Comparison of ENCODE assay signal across 8 cellular contexts in the genomic region with DNA sequence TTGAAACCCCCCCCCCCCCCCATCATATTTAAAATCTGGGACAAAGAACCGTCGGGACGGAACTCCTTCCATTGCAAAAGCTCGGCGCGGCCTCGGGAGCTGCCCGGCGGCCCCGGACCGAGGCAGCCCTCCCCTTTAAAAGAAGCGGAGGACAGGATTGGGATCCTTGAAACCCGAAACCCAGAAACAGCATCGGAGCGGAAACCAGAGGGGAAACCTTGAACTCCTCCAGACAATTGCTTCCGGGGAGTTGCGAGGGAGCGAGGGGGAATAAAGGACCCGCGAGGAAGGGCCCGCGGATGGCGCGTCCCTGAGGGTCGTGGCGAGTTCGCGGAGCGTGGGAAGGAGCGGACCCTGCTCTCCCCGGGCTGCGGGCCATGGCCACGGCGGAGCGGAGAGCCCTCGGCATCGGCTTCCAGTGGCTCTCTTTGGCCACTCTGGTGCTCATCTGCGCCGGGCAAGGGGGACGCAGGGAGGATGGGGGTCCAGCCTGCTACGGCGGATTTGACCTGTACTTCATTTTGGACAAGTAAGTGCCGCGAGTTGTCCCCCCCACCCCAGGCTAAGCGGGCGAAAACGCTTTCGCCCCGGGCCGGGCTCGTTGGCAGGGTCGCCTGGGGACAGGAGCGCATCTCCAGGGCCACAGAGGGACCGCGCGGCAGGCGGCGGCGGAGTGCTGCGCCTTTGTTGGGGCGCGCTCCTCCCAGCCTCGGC. TPM values are rescaled to one million over a fixed set of nuclear protein-coding genes. Genes with fewer than 3 reads are reported as not detected.
DNase-seq lines count a peak whose midpoint lies in the region; ATAC-seq, FAIRE-seq and TF ChIP-seq lines count a peak whose summit lies in the region.

A gene (plus strand): TSS at position 57 of the 714 bp plus-strand sequence. CDS start 321 bp downstream, at position 378.

- peaks cover 49% of the 10 kb centered on the region for H3K79me2 ChIP-seq in osteoblast (ENCODE audit: insufficient read depth, low read length)

- H3K4me1 ChIP-seq in adipocyte (ENCODE audit: control insufficient read depth, insufficient read depth, low read length) (peaks cover 31% of the 10 kb centered on the region), osteoblast (ENCODE audit: insufficient read depth, low read length) (peaks cover 38% of the 10 kb centered on the region)

- intact Hi-C loops in cardiac septum (cut with DNase I), result loop anchor here (1.0 kb wide), 1 partner anchor 294 kb away; no protein-coding TSS in a partner anchor

- no peak for ATAC-seq in GM21529 (IDR thresholded peaks at IDR 0.05; ENCODE audit: unreplicated experiment)

- H3K9ac ChIP-seq in adipocyte (ENCODE audit: low read length), result peak within 1 kb of the TSS; percentile 92

- H3K4me2 ChIP-seq in osteoblast (ENCODE audit: insufficient read depth, low read length), result peak within 1 kb of the TSS; percentile 89

- H3K36me3 ChIP-seq in adipocyte (ENCODE audit: control insufficient read depth, insufficient read depth, low read length, severe bottlenecking) (no peaks in the 10 kb centered on the region), osteoblast (ENCODE audit: insufficient read depth, low read length) (peaks cover 4% of the 10 kb centered on the region)

- TF ChIP-seq CTCF in osteoblast (IDR thresholded peaks at IDR 0.05; ENCODE audit: extremely low read depth, low read depth, low read length), result no peak

- H3K27ac ChIP-seq in osteoblast (ENCODE audit: low read depth, low read length), result peak within 1 kb of the TSS; percentile 92

- no peaks in the 10 kb centered on the region for H3K9me3 ChIP-seq in adipocyte (ENCODE audit: control insufficient read depth, low read length)
- H3K9me3 ChIP-seq in osteoblast (ENCODE audit: low read depth, low read length), result no peaks in the 10 kb centered on the region

- peaks cover 20% of the 10 kb centered on the region for H4K20me1 ChIP-seq in osteoblast (ENCODE audit: insufficient read depth, low read length)

- H3K4me3 ChIP-seq in adipocyte (ENCODE audit: low read length) (peak within 1 kb of the TSS; percentile 96), osteoblast (ENCODE audit: insufficient read depth, low read length) (peak within 1 kb of the TSS; percentile 92)

- H2AFZ ChIP-seq in osteoblast (ENCODE audit: low read length), result peak within 1 kb of the TSS; percentile 80

- peak; percentile 65 for DNase-seq in A172 (ENCODE audit: low spot score)
- peak; percentile 9 for DNase-seq in GM19239 (ENCODE audit: insufficient read length, low spot score)
- peak; percentile 71 for DNase-seq in NCI-H460 (ENCODE audit: extremely low read depth, low read depth)
- DNase-seq in adipocyte (ENCODE audit: low read depth), result peak; percentile 92
- no peak for DNase-seq in cardiac septum (ENCODE audit: low spot score)
- DNase-seq in osteoblast (ENCODE audit: insufficient read length, low spot score, missing footprints), result peak; percentile 95
- DNase-seq in NK-92 treated with Interleukin-12 subunit alpha and Interleukin-12 subunit beta, amount 100 ng/mL, for 24 hours (lab: John Stamatoyannopoulos, UW), result no peak

- H3K27me3 ChIP-seq in adipocyte (replicated peaks; ENCODE audit: control insufficient read depth, insufficient read depth, low read length) (no peaks in the 10 kb centered on the region), osteoblast (ENCODE audit: insufficient read depth, low read length) (no peaks in the 10 kb centered on the region)

- FAIRE-seq in GM19239 (lab: Jason Lieb, UNC), result no peak

RNA-seq across cellular contexts. Expression of the gene that starts here (rescaled TPM):
- total RNA-seq in A172 (2014; rRNA removed; shearing (Covaris generic)), result 57.0 and 83.5 TPM in 2 replicates
- 265 and 310 TPM in 2 replicates for total RNA-seq in NCI-H460 (2014; rRNA removed; shearing (Covaris generic))
- polyA plus RNA-seq in NCI-H460 (2014; cell fraction: nucleus; rRNA removed), result 109 and 122 TPM in 2 replicates
- total RNA-seq in cardiac septum, result 38.1 TPM
- total RNA-seq in osteoblast, result 123 and 134 TPM in 2 replicates

Comparison
In these comparisons a context has a peak if more than half of its experiments do, and no peak if none do; other contexts are left out.
1. DNase-seq: peak in A172 (single experiment), GM19239 (single experiment), NCI-H460 (single experiment), adipocyte (single experiment) and osteoblast (single experiment); none in cardiac septum (single experiment) and NK-92 treated with Interleukin-12 subunit alpha and Interleukin-12 subunit beta, amount 100 ng/mL, for 24 hours (single experiment).